38 cellular contexts compared by ENCODE assay signal in genomic region chr14:20002319-20002718, GRCh38. TPM values are rescaled to one million over a fixed set of nuclear protein-coding genes. Genes with fewer than 3 reads are reported as not detected.
"Had no signal": no experiment of that assay in that cellular context is flagged by ENCODE, and none has a peak within 500 bp of the region (broad histone marks: within the 10 kb centered on the region; RNA-seq: fewer than 3 reads in every experiment).

No MANE protein-coding gene starts in this region.

- H3K27ac ChIP-seq: body of pancreas, cardiac muscle cell, hepatocyte, left lung, neural progenitor cell, sigmoid colon, transverse colon, uterus, VCaP had no signal

- H3K27ac Mint-ChIP-seq: activated CD4-positive, alpha-beta T cell treated with anti-CD3 and anti-CD28 coated beads, Interleukin-2, amount 10 ng/mL, durations not matched to agents 7 days and 5 days; activated CD8-positive, alpha-beta memory T cell treated with anti-CD3 and anti-CD28 coated beads, Interleukin-2, amount 10 ng/mL, durations not matched to agents 7 days and 5 days; activated CD8-positive, alpha-beta T cell treated with anti-CD3 and anti-CD28 coated beads for 36 hours; activated naive CD8-positive, alpha-beta T cell treated with anti-CD3 and anti-CD28 coated beads, Interleukin-2, amount 50 U/mL, for 24 hours; dendritic cell treated with granulocyte-macrophage colony-stimulating factor and Interleukin-4, amounts not matched to agents 40 ng/mL and 50 ng/mL, for 4 days; immature natural killer cell; naive B cell; neural progenitor cell; stimulated activated naive B cell treated with anti-CD40 and anti-IgM and Interleukin-4, amounts not matched to agents 10 μg/mL and 1 μg/mL and 100 μg/mL, for 72 hours had no signal

- H3K4me1 ChIP-seq: body of pancreas, left lung, neural progenitor cell, sigmoid colon, transverse colon, uterus had no signal

- H3K4me3 Mint-ChIP-seq: activated CD4-positive, alpha-beta T cell treated with anti-CD3 and anti-CD28 coated beads, Interleukin-2, amount 10 ng/mL, durations not matched to agents 7 days and 5 days; activated CD8-positive, alpha-beta memory T cell treated with anti-CD3 and anti-CD28 coated beads, Interleukin-2, amount 10 ng/mL, durations not matched to agents 7 days and 5 days; activated CD8-positive, alpha-beta T cell treated with anti-CD3 and anti-CD28 coated beads for 36 hours; activated naive CD8-positive, alpha-beta T cell treated with anti-CD3 and anti-CD28 coated beads, Interleukin-2, amount 50 U/mL, for 24 hours; dendritic cell treated with granulocyte-macrophage colony-stimulating factor and Interleukin-4, amounts not matched to agents 40 ng/mL and 50 ng/mL, for 4 days; immature natural killer cell; naive B cell; neural progenitor cell; stimulated activated naive B cell treated with anti-CD40 and anti-IgM and Interleukin-4, amounts not matched to agents 10 μg/mL and 1 μg/mL and 100 μg/mL, for 72 hours had no signal

- ATAC-seq: activated CD4-positive, CD25-positive, alpha-beta regulatory T cell treated with anti-CD3 and anti-CD28 coated beads, Interleukin-2, amount 50 U/mL, for 24 hours; activated CD8-positive, alpha-beta memory T cell treated with anti-CD3 and anti-CD28 coated beads, Interleukin-2, amount 10 ng/mL, durations not matched to agents 7 days and 5 days; activated CD8-positive, alpha-beta T cell treated with anti-CD3 and anti-CD28 coated beads for 36 hours; activated naive CD8-positive, alpha-beta T cell treated with anti-CD3 and anti-CD28 coated beads, Interleukin-2, amount 50 U/mL, for 24 hours; body of pancreas; left lung; stimulated activated naive B cell treated with anti-CD40 and anti-IgM and Interleukin-4, amounts not matched to agents 10 μg/mL and 1 μg/mL and 100 μg/mL, for 72 hours had no signal

- H3K4me3 ChIP-seq: body of pancreas, cardiac muscle cell, hepatocyte, left lung, lung, neural progenitor cell, sigmoid colon, smooth muscle cell, transverse colon, uterus had no signal

- H3K27me3 ChIP-seq: body of pancreas, cardiac muscle cell, hepatocyte, left lung, neural progenitor cell, sigmoid colon, transverse colon, uterus had no signal

- H3K36me3 ChIP-seq: cardiac muscle cell, left lung, neural progenitor cell, sigmoid colon, transverse colon, uterus had no signal

- H3K27me3 Mint-ChIP-seq: activated CD4-positive, alpha-beta T cell treated with anti-CD3 and anti-CD28 coated beads, Interleukin-2, amount 10 ng/mL, durations not matched to agents 7 days and 5 days; activated CD8-positive, alpha-beta memory T cell treated with anti-CD3 and anti-CD28 coated beads, Interleukin-2, amount 10 ng/mL, durations not matched to agents 7 days and 5 days; dendritic cell treated with granulocyte-macrophage colony-stimulating factor and Interleukin-4, amounts not matched to agents 40 ng/mL and 50 ng/mL, for 4 days had no signal

- H3K36me3 Mint-ChIP-seq: activated CD8-positive, alpha-beta memory T cell treated with anti-CD3 and anti-CD28 coated beads, Interleukin-2, amount 10 ng/mL, durations not matched to agents 7 days and 5 days; immature natural killer cell; naive B cell; neural progenitor cell; stimulated activated naive B cell treated with anti-CD40 and anti-IgM and Interleukin-4, amounts not matched to agents 10 μg/mL and 1 μg/mL and 100 μg/mL, for 72 hours had no signal

- H3K4me1 Mint-ChIP-seq: activated CD4-positive, alpha-beta T cell treated with anti-CD3 and anti-CD28 coated beads, Interleukin-2, amount 10 ng/mL, durations not matched to agents 7 days and 5 days; activated CD8-positive, alpha-beta memory T cell treated with anti-CD3 and anti-CD28 coated beads, Interleukin-2, amount 10 ng/mL, durations not matched to agents 7 days and 5 days; activated naive CD8-positive, alpha-beta T cell treated with anti-CD3 and anti-CD28 coated beads, Interleukin-2, amount 50 U/mL, for 24 hours; immature natural killer cell; naive B cell; neural progenitor cell; stimulated activated naive B cell treated with anti-CD40 and anti-IgM and Interleukin-4, amounts not matched to agents 10 μg/mL and 1 μg/mL and 100 μg/mL, for 72 hours had no signal

- H3K9me3 ChIP-seq: body of pancreas, left lung, sigmoid colon, transverse colon, uterus had no signal

- DNase-seq: activated CD4-positive, alpha-beta T cell treated with anti-CD3 and anti-CD28 coated beads, Interleukin-2, amount 10 ng/mL, durations not matched to agents 7 days and 5 days; activated CD8-positive, alpha-beta memory T cell treated with anti-CD3 and anti-CD28 coated beads, Interleukin-2, amount 10 ng/mL, durations not matched to agents 7 days and 5 days; activated CD8-positive, alpha-beta T cell treated with anti-CD3 and anti-CD28 coated beads for 36 hours; activated effector memory CD4-positive, alpha-beta T cell treated with anti-CD3 and anti-CD28 coated beads, Interleukin-2, amount 50 U/mL, for 16 hours; activated naive CD4-positive, alpha-beta T cell treated with anti-CD3 and anti-CD28 coated beads, Interleukin-2, amount 50 U/mL, for 16 hours; activated naive CD8-positive, alpha-beta T cell treated with anti-CD3 and anti-CD28 coated beads, Interleukin-2, amount 50 U/mL, for 24 hours; activated T-cell treated with anti-CD3 and anti-CD28 coated beads for 4 hours; effector CD4-positive, alpha-beta T cell; foreskin fibroblast; immature natural killer cell; kidney glomerular epithelial cell; left lung; naive B cell; sigmoid colon; stimulated activated CD4-positive, alpha-beta T cell treated with anti-CD3 and anti-CD28 coated beads, Interleukin-15, amount 100 ng/mL, for 24 hours; stimulated activated CD4-positive, alpha-beta T cell treated with anti-CD3 and anti-CD28 coated beads, Interleukin-2, amount 100 ng/mL, for 48 hours; stimulated activated CD8-positive, alpha-beta memory T cell treated with anti-CD3 and anti-CD28 coated beads, Interleukin-4, amount 100 ng/mL, for 48 hours; stimulated activated naive B cell treated with anti-CD40 and anti-IgM and Interleukin-4, amounts not matched to agents 10 μg/mL and 1 μg/mL and 100 μg/mL, for 72 hours; transverse colon; uterus had no signal

RNA-seq across cellular contexts. Expression of gene OR4Q2, which starts 0.4 kb away (rescaled TPM):
- total RNA-seq: activated CD4-positive, alpha-beta T cell treated with anti-CD3 and anti-CD28 coated beads, Interleukin-2, amount 10 ng/mL, durations not matched to agents 7 days and 5 days; activated CD8-positive, alpha-beta memory T cell treated with anti-CD3 and anti-CD28 coated beads, Interleukin-2, amount 10 ng/mL, durations not matched to agents 7 days and 5 days; activated CD8-positive, alpha-beta T cell treated with anti-CD3 and anti-CD28 coated beads for 36 hours; body of pancreas; cardiac muscle cell; chondrocyte; epithelial cell of proximal tubule; fibroblast of lung; hepatocyte; left lung; lung; mesenteric fat pad; mucosa of gallbladder; omental fat pad; posterior vena cava; renal cortical epithelial cell; sigmoid colon; smooth muscle cell; temporal lobe; transverse colon; uterus had no signal
- polyA plus RNA-seq: cardiac muscle cell, fibroblast of lung, hepatocyte, immature natural killer cell, lung, sigmoid colon, smooth muscle cell had no signal

RNA-seq across cellular contexts. Expression of gene OR4K14, which starts 16.8 kb away (rescaled TPM):
- total RNA-seq: activated CD4-positive, alpha-beta T cell treated with anti-CD3 and anti-CD28 coated beads, Interleukin-2, amount 10 ng/mL, durations not matched to agents 7 days and 5 days; activated CD8-positive, alpha-beta memory T cell treated with anti-CD3 and anti-CD28 coated beads, Interleukin-2, amount 10 ng/mL, durations not matched to agents 7 days and 5 days; activated CD8-positive, alpha-beta T cell treated with anti-CD3 and anti-CD28 coated beads for 36 hours; body of pancreas; cardiac muscle cell; chondrocyte; epithelial cell of proximal tubule; fibroblast of lung; hepatocyte; left lung; lung; mesenteric fat pad; mucosa of gallbladder; omental fat pad; posterior vena cava; renal cortical epithelial cell; sigmoid colon; smooth muscle cell; temporal lobe; transverse colon; uterus had no signal
- polyA plus RNA-seq: cardiac muscle cell, fibroblast of lung, hepatocyte, immature natural killer cell, lung, sigmoid colon, smooth muscle cell had no signal

RNA-seq across cellular contexts. Expression of gene OR4K15, which starts 26.9 kb away (rescaled TPM):
- total RNA-seq: activated CD4-positive, alpha-beta T cell treated with anti-CD3 and anti-CD28 coated beads, Interleukin-2, amount 10 ng/mL, durations not matched to agents 7 days and 5 days; activated CD8-positive, alpha-beta memory T cell treated with anti-CD3 and anti-CD28 coated beads, Interleukin-2, amount 10 ng/mL, durations not matched to agents 7 days and 5 days; activated CD8-positive, alpha-beta T cell treated with anti-CD3 and anti-CD28 coated beads for 36 hours; body of pancreas; cardiac muscle cell; chondrocyte; epithelial cell of proximal tubule; fibroblast of lung; hepatocyte; left lung; lung; mesenteric fat pad; mucosa of gallbladder; omental fat pad; posterior vena cava; renal cortical epithelial cell; sigmoid colon; smooth muscle cell; temporal lobe; transverse colon; uterus had no signal
- polyA plus RNA-seq: cardiac muscle cell, fibroblast of lung, hepatocyte, immature natural killer cell, lung, sigmoid colon, smooth muscle cell had no signal

RNA-seq across cellular contexts. Expression of gene OR4K13, which starts 33.5 kb away (rescaled TPM):
- total RNA-seq: activated CD4-positive, alpha-beta T cell treated with anti-CD3 and anti-CD28 coated beads, Interleukin-2, amount 10 ng/mL, durations not matched to agents 7 days and 5 days; activated CD8-positive, alpha-beta memory T cell treated with anti-CD3 and anti-CD28 coated beads, Interleukin-2, amount 10 ng/mL, durations not matched to agents 7 days and 5 days; activated CD8-positive, alpha-beta T cell treated with anti-CD3 and anti-CD28 coated beads for 36 hours; body of pancreas; cardiac muscle cell; chondrocyte; epithelial cell of proximal tubule; fibroblast of lung; hepatocyte; left lung; mesenteric fat pad; mucosa of gallbladder; omental fat pad; posterior vena cava; renal cortical epithelial cell; sigmoid colon; smooth muscle cell; temporal lobe; transverse colon; uterus had no signal
- polyA plus RNA-seq: cardiac muscle cell, fibroblast of lung, hepatocyte, immature natural killer cell, lung, sigmoid colon, smooth muscle cell had no signal

RNA-seq across cellular contexts. Expression of gene OR4L1, which starts 57.5 kb away (rescaled TPM):
- total RNA-seq: activated CD4-positive, alpha-beta T cell treated with anti-CD3 and anti-CD28 coated beads, Interleukin-2, amount 10 ng/mL, durations not matched to agents 7 days and 5 days; activated CD8-positive, alpha-beta memory T cell treated with anti-CD3 and anti-CD28 coated beads, Interleukin-2, amount 10 ng/mL, durations not matched to agents 7 days and 5 days; activated CD8-positive, alpha-beta T cell treated with anti-CD3 and anti-CD28 coated beads for 36 hours; body of pancreas; cardiac muscle cell; chondrocyte; epithelial cell of proximal tubule; fibroblast of lung; hepatocyte; left lung; lung; mesenteric fat pad; mucosa of gallbladder; omental fat pad; posterior vena cava; renal cortical epithelial cell; sigmoid colon; smooth muscle cell; temporal lobe; transverse colon; uterus had no signal
- polyA plus RNA-seq: cardiac muscle cell, fibroblast of lung, hepatocyte, immature natural killer cell, lung, sigmoid colon, smooth muscle cell had no signal
